19 cellular contexts compared by ENCODE assay signal in the genomic region with DNA sequence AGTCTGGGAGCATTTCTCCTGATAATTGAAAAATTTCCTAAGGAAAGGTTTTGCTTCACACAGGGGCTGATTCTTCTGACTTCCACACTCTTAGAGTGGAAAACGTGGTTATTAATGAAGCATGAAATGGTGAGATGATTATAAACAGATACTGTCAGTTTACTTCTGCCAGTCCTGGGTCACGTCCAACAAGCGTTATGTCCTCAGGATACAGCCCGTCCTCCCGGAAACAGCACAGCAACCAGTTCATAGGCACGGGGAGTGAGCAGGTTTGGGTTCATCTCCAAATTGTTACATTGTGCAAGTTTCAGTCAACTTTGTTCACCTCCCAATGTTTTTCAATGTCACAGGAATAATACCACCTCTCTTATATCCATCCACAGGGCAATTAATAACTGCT.
DNase-seq lines count a peak whose midpoint lies in the region; ATAC-seq and TF ChIP-seq lines count a peak whose summit lies in the region.
"Had no signal": no experiment of that assay in that cellular context is flagged by ENCODE, and none has a peak within 500 bp of the region (broad histone marks: within the 10 kb centered on the region; RNA-seq: fewer than 3 reads in every experiment).

No MANE protein-coding gene starts in this region.

- POLR2A ChIA-PET in MCF 10A (lab: Yijun Ruan, JAX) = interaction anchor here (0.6 kb wide), 1 partner anchor 227 kb away, joined by 3 read pairs; no protein-coding TSS in a partner anchor

- intact Hi-C loops in breast epithelium (cut with DNase I; ENCODE audit: low total_unique reads) = loop anchor here (1.0 kb wide), 1 partner anchor 29 kb away; no protein-coding TSS in a partner anchor
- intact Hi-C loops in MCF 10A (cut with micrococcal nuclease) = no loop called here

- H3K27me3 ChIP-seq in breast epithelium = no peaks in the 10 kb centered on the region

- peaks cover 16% of the 10 kb centered on the region for H3K4me1 Mint-ChIP-seq in MCF 10A (ENCODE audit: insufficient read depth, unreplicated experiment)
- H3K4me1 Mint-ChIP-seq: CD4-positive, CD25-positive, alpha-beta regulatory T cell; IgD-negative memory B cell had no signal

- TF ChIP-seq CTCF in breast epithelium (IDR thresholded peaks at IDR 0.05) (no peak), MCF 10A (IDR thresholded peaks at IDR 0.05; ENCODE audit: unreplicated experiment) (no peak), VCaP (conservative IDR thresholded peaks at IDR 0.05) (no peak)

- no peak for ATAC-seq in HG02885 (IDR thresholded peaks at IDR 0.05; ENCODE audit: poor library complexity, unreplicated experiment)
- ATAC-seq: A549, Panc1 had no signal

- H3K36me3 Mint-ChIP-seq in MCF 10A (ENCODE audit: insufficient read depth, unreplicated experiment) = no peaks in the 10 kb centered on the region
- H3K36me3 Mint-ChIP-seq: CD4-positive, CD25-positive, alpha-beta regulatory T cell; IgD-negative memory B cell had no signal

- no peaks in the 10 kb centered on the region for H3K36me3 ChIP-seq in breast epithelium

- H3K4me3 ChIP-seq in breast epithelium = no peak overlapping the region
- H3K4me3 ChIP-seq: A549 had no signal

- no peaks in the 10 kb centered on the region for H3K9me3 Mint-ChIP-seq in MCF 10A (ENCODE audit: unreplicated experiment)

- H3K9me3 ChIP-seq in breast epithelium = no peaks in the 10 kb centered on the region
- H3K9me3 ChIP-seq: A549 had no signal

- no peaks in the 10 kb centered on the region for H3K27me3 Mint-ChIP-seq in MCF 10A (ENCODE audit: insufficient read depth, unreplicated experiment)
- H3K27me3 Mint-ChIP-seq: CD4-positive, CD25-positive, alpha-beta regulatory T cell; IgD-negative memory B cell had no signal

- no peak for TF ChIP-seq POLR2A in breast epithelium (IDR thresholded peaks at IDR 0.05)

- BruUV-seq in MCF 10A (replicated peaks; lab: Mats Ljungman, UMichigan) = no TSS peak

- CTCF ChIA-PET in MCF 10A (lab: Yijun Ruan, JAX) = no interaction called here

- peaks cover 0 to 7% of the 10 kb centered on the region in 2 donors for H3K4me1 ChIP-seq in breast epithelium

- H3K27ac Mint-ChIP-seq in MCF 10A (ENCODE audit: low read depth, unreplicated experiment) = no peak overlapping the region
- H3K27ac Mint-ChIP-seq: CD4-positive, CD25-positive, alpha-beta regulatory T cell; IgD-negative memory B cell had no signal

- no peak overlapping the region for H3K4me3 Mint-ChIP-seq in MCF 10A (ENCODE audit: unreplicated experiment)
- H3K4me3 Mint-ChIP-seq: CD4-positive, CD25-positive, alpha-beta regulatory T cell; IgD-negative memory B cell had no signal

- peak overlapping the region; percentile 38 to 57 for H3K27ac ChIP-seq in breast epithelium
- H3K27ac ChIP-seq in VCaP = peak overlapping the region; percentile 81
- H3K27ac ChIP-seq: A549 had no signal

- peak; percentile 40 to 73 for DNase-seq in breast epithelium (ENCODE audit: low spot score in 2 of 2)
- DNase-seq in MCF 10A (ENCODE audit: unreplicated experiment) = no peak
- DNase-seq in kidney tubule cell (ENCODE audit: low spot score) = peak; percentile 58
- DNase-seq in HuH-7 (ENCODE audit: low spot score) = no peak
- no peak for DNase-seq in activated T-cell treated with anti-CD3 and anti-CD28 coated beads for 4 hours
- DNase-seq in NCI-H2171 treated with DMSO at 0.1 percent for 48 hours (lab: John Stamatoyannopoulos, UW) = no peak
- DNase-seq: Calu3; CD4-positive, CD25-positive, alpha-beta regulatory T cell; DMS79; HCEC 1CT; NCI-H1048; NCI-H1694; NCI-H774; Right ventricle myocardium superior had no signal

Comparison
In these comparisons a context has a peak if more than half of its experiments do, and no peak if none do; other contexts are left out.
1. DNase-seq: peak in breast epithelium (2 of 2) and kidney tubule cell (single experiment); none in MCF 10A (single experiment), HuH-7 (single experiment), activated T-cell treated with anti-CD3 and anti-CD28 coated beads for 4 hours (single experiment) and NCI-H2171 treated with DMSO at 0.1 percent for 48 hours (single experiment).